1 cellular context compared by ENCODE assay signal in genomic region chr2:11748018-11748860, GRCh38.
TF ChIP-seq lines count a peak whose summit lies in the region.

No MANE protein-coding gene starts in this region.

TF ChIP-seq in K562, 482 proteins besides CTCF, POLR2A, EP300 and RAD21 (continued from another document):
- TF ChIP-seq CBX3 (IDR thresholded peaks at IDR 0.05; ENCODE audit: borderline replicate concordance in 1 of 2, low read length in 2 of 2) = 0 out of 3 replicates have a peak, but pooled peaks of 1 of the 2 experiments have one; percentile 16
- TF ChIP-seq RCOR1 (IDR thresholded peaks at IDR 0.05; ENCODE audit: borderline replicate concordance in 1 of 2, low read depth in 2 of 2, low read length in 2 of 2) = peak in 1 of 2 experiments; percentile 27; a peak in 1 of 4 replicates
- peak; percentile 69; the same call in 1 of the 2 replicates for TF ChIP-seq GATA2 (CRISPR knock-in tag; IDR thresholded peaks at IDR 0.05)
- peak; percentile 48; the same call in 1 of the 2 replicates for TF ChIP-seq PKNOX1 (IDR thresholded peaks at IDR 0.05)
- TF ChIP-seq CBX1 (IDR thresholded peaks at IDR 0.05; ENCODE audit: low read depth) = 0 out of 2 replicates have a peak, but pooled peaks have one; percentile 35
- peak; percentile 38 for TF ChIP-seq MEIS2 (IDR thresholded peaks at IDR 0.05; ENCODE audit: partially characterized antibody)
- no peak for TF ChIP-seq USF1 (CRISPR knock-in tag; IDR thresholded peaks at IDR 0.05)
- 0 out of 2 replicates have a peak, but pooled peaks have one; percentile 7 for TF ChIP-seq MYC (IDR thresholded peaks at IDR 0.05; ENCODE audit: low read depth, low read length)
- no peak for TF ChIP-seq MYC (CRISPR knock-in tag; IDR thresholded peaks at IDR 0.05; ENCODE audit: borderline replicate concordance, low read depth)
- TF ChIP-seq ARID4B (CRISPR knock-in tag; IDR thresholded peaks at IDR 0.05) = 0 out of 2 replicates have a peak, but pooled peaks have one; percentile 43
- peak; percentile 84 for TF ChIP-seq BCOR (IDR thresholded peaks at IDR 0.05)
- no peak for TF ChIP-seq SAP30 (IDR thresholded peaks at IDR 0.05; ENCODE audit: borderline replicate concordance, insufficient read depth, low read depth, low read length, poor library complexity, severe bottlenecking)
- TF ChIP-seq NCOA2 (IDR thresholded peaks at IDR 0.05; ENCODE audit: partially characterized antibody in 2 of 2) = no peak
- no peak for TF ChIP-seq HOXB6 (CRISPR knock-in tag; IDR thresholded peaks at IDR 0.05; ENCODE audit: borderline replicate concordance)
- TF ChIP-seq RBFOX2 (IDR thresholded peaks at IDR 0.05; ENCODE audit: low read depth, low read length) = peak; percentile 35; the same call in 1 of the 2 replicates
- TF ChIP-seq GTF2E2 (tag; IDR thresholded peaks at IDR 0.05) = no peak
- 0 out of 2 replicates have a peak, but pooled peaks have one; percentile 22 for TF ChIP-seq ADNP (tag; IDR thresholded peaks at IDR 0.05)
